In genomic region chr9:127509261-127509954, GRCh38 we compare ENCODE assay signal across 13 cellular contexts. TPM values are rescaled to one million over a fixed set of nuclear protein-coding genes. Genes with fewer than 3 reads are reported as not detected.
A peak's percentile ranks its signal among the peaks of the same experiment; 100 is the strongest.
DNase-seq lines count a peak whose midpoint lies in the region; ATAC-seq, FAIRE-seq and TF ChIP-seq lines count a peak whose summit lies in the region.
"Had no signal": no experiment of that assay in that cellular context is flagged by ENCODE, and none has a peak within 500 bp of the region (broad histone marks: within the 10 kb centered on the region; RNA-seq: fewer than 3 reads in every experiment).

No MANE protein-coding gene starts in this region.

- H3K9me3 Mint-ChIP-seq in CD8-positive, alpha-beta memory T cell, result no peaks in the 10 kb centered on the region
- H3K9me3 Mint-ChIP-seq: stimulated activated memory B cell treated with anti-CD40 and anti-IgM and Interleukin-4, amounts not matched to agents 10 μg/mL and 1 μg/mL and 100 μg/mL, for 72 hours; T-helper 1 cell treated with Interleukin-12 subunit alpha and Interleukin-12 subunit beta and Interleukin-4 antibody, amounts not matched to agents 30 μg/mL and 1 μg/mL, for 36 hours had no signal

- H3K27ac ChIP-seq in CD8-positive, alpha-beta memory T cell (ENCODE audit: low read depth, low read length), result peak overlapping the region; percentile 24
- H3K27ac ChIP-seq in body of pancreas (peak overlapping the region in 3 of 4 donors; percentile 19 to 48 (median 19)), right cardiac atrium (ENCODE audit: low read length) (peak overlapping the region; percentile 32), small intestine (ENCODE audit: low read depth in 1 of 2, low read length in 1 of 2) (peak overlapping the region in 1 of 2 donors; percentile 66)

- no peaks in the 10 kb centered on the region for H3K4me1 Mint-ChIP-seq in CD8-positive, alpha-beta memory T cell
- H3K4me1 Mint-ChIP-seq: stimulated activated memory B cell treated with anti-CD40 and anti-IgM and Interleukin-4, amounts not matched to agents 10 μg/mL and 1 μg/mL and 100 μg/mL, for 72 hours had no signal

- no peaks in the 10 kb centered on the region for H3K27me3 ChIP-seq in CD8-positive, alpha-beta memory T cell (ENCODE audit: insufficient read depth, low read length, poor library complexity, severe bottlenecking)
- H3K27me3 ChIP-seq in body of pancreas, result no peaks in the 10 kb centered on the region
- H3K27me3 ChIP-seq in right cardiac atrium (ENCODE audit: control insufficient read depth, insufficient read depth), result no peaks in the 10 kb centered on the region
- H3K27me3 ChIP-seq in small intestine (ENCODE audit: control insufficient read depth in 2 of 2, insufficient read depth in 2 of 2, low read length in 2 of 2), result no peaks in the 10 kb centered on the region

- H3K27me3 Mint-ChIP-seq in CD8-positive, alpha-beta memory T cell, result peaks cover 0 to 1% of the 10 kb centered on the region in 2 donors
- H3K27me3 Mint-ChIP-seq: stimulated activated memory B cell treated with anti-CD40 and anti-IgM and Interleukin-4, amounts not matched to agents 10 μg/mL and 1 μg/mL and 100 μg/mL, for 72 hours had no signal

- CTCF ChIA-PET in CD8-positive, alpha-beta memory T cell (lab: Charles Lee), result no interaction called here

- H3K4me3 ChIP-seq in CD8-positive, alpha-beta memory T cell (ENCODE audit: low read length), result no peak overlapping the region
- H3K4me3 ChIP-seq in body of pancreas (no peak overlapping the region), right cardiac atrium (ENCODE audit: low read length) (no peak overlapping the region), small intestine (ENCODE audit: low read depth in 1 of 2, low read length in 2 of 2) (no peak overlapping the region)

- H3K4me3 Mint-ChIP-seq in CD8-positive, alpha-beta memory T cell, result no peak overlapping the region
- H3K4me3 Mint-ChIP-seq: stimulated activated memory B cell treated with anti-CD40 and anti-IgM and Interleukin-4, amounts not matched to agents 10 μg/mL and 1 μg/mL and 100 μg/mL, for 72 hours; T-helper 1 cell treated with Interleukin-12 subunit alpha and Interleukin-12 subunit beta and Interleukin-4 antibody, amounts not matched to agents 30 μg/mL and 1 μg/mL, for 36 hours had no signal

- H3K27ac Mint-ChIP-seq in CD8-positive, alpha-beta memory T cell, result no peak overlapping the region
- H3K27ac Mint-ChIP-seq: stimulated activated memory B cell treated with anti-CD40 and anti-IgM and Interleukin-4, amounts not matched to agents 10 μg/mL and 1 μg/mL and 100 μg/mL, for 72 hours; T-helper 1 cell treated with Interleukin-12 subunit alpha and Interleukin-12 subunit beta and Interleukin-4 antibody, amounts not matched to agents 30 μg/mL and 1 μg/mL, for 36 hours had no signal

- intact Hi-C loops in body of pancreas (cut with DNase I) (loop anchor here (5.0 kb wide), 1 partner anchor 73 kb away; no protein-coding TSS in a partner anchor), right cardiac atrium (cut with DNase I) (loop anchor here in 2 of 4 donors (10.0 kb wide), 1 partner anchor 415 kb away; no protein-coding TSS in a partner anchor)

- ATAC-seq in body of pancreas, result no peak
- ATAC-seq in right cardiac atrium, result peak in 1 of 2 donors; percentile 27
- ATAC-seq: stimulated activated memory B cell treated with anti-CD40 and anti-IgM and Interleukin-4, amounts not matched to agents 10 μg/mL and 1 μg/mL and 100 μg/mL, for 72 hours had no signal

- FAIRE-seq in small intestine (lab: Jason Lieb, UNC) (no peak), urothelium cell line (lab: Jason Lieb, UNC) (no peak)
- FAIRE-seq: GM12892 had no signal

- TF ChIP-seq CTCF in body of pancreas (IDR thresholded peaks at IDR 0.05) (no peak), GM10266 (IDR thresholded peaks at IDR 0.05; ENCODE audit: control insufficient read depth, insufficient read depth, low read depth, missing control alignments) (no peak)

- H3K9me3 ChIP-seq in CD8-positive, alpha-beta memory T cell (ENCODE audit: low read length), result no peaks in the 10 kb centered on the region
- H3K9me3 ChIP-seq in body of pancreas (no peaks in the 10 kb centered on the region), right cardiac atrium (ENCODE audit: control insufficient read depth, low read length) (no peaks in the 10 kb centered on the region), small intestine (ENCODE audit: control insufficient read depth, low read depth) (no peaks in the 10 kb centered on the region)

- POLR2A ChIA-PET in CD8-positive, alpha-beta memory T cell (lab: Charles Lee), result no interaction called here

- no peak for TF ChIP-seq POLR2A in body of pancreas (IDR thresholded peaks at IDR 0.05)

- 46 to 47% methylated on average over 9 to 13 of the region's 13 CpGs for WGBS in body of pancreas, 2 donors
- 33% methylated on average over 13 of the region's 13 CpGs for WGBS in right cardiac atrium
- WGBS in small intestine, 3 donors, result 29 to 49% (median 44%) methylated on average over 12 to 13 of the region's 13 CpGs

- H3K36me3 ChIP-seq in CD8-positive, alpha-beta memory T cell (ENCODE audit: insufficient read depth, low read length), result no peaks in the 10 kb centered on the region
- H3K36me3 ChIP-seq in body of pancreas (replicated peaks in 1 of 2; ENCODE audit: insufficient read depth in 1 of 2, low read depth in 2 of 2), result peaks cover 29 to 41% of the 10 kb centered on the region in 2 donors
- H3K36me3 ChIP-seq in small intestine (ENCODE audit: control insufficient read depth in 2 of 2, insufficient read depth in 2 of 2, low read length in 2 of 2), result peaks cover 4 to 13% of the 10 kb centered on the region in 2 donors

- H3K36me3 Mint-ChIP-seq in CD8-positive, alpha-beta memory T cell, result peaks cover 0 to 15% (median 3%) of the 10 kb centered on the region in 3 donors
- H3K36me3 Mint-ChIP-seq: stimulated activated memory B cell treated with anti-CD40 and anti-IgM and Interleukin-4, amounts not matched to agents 10 μg/mL and 1 μg/mL and 100 μg/mL, for 72 hours had no signal

- H3K4me1 ChIP-seq in CD8-positive, alpha-beta memory T cell (ENCODE audit: insufficient read depth, low read length), result no peaks in the 10 kb centered on the region
- H3K4me1 ChIP-seq in body of pancreas (no peaks in the 10 kb centered on the region), right cardiac atrium (ENCODE audit: control insufficient read depth, insufficient read depth, low read length) (no peaks in the 10 kb centered on the region), small intestine (ENCODE audit: control insufficient read depth in 2 of 2, insufficient read depth in 1 of 2, low read depth in 1 of 2, low read length in 1 of 2) (no peaks in the 10 kb centered on the region)

- DNase-seq in CD8-positive, alpha-beta memory T cell, result no peak
- DNase-seq in body of pancreas (no peak), right cardiac atrium (peak in 2 of 3 donors; percentile 83 to 85), small intestine (peak; percentile 66), urothelium cell line (ENCODE audit: low spot score) (no peak), SKM-1 treated with dmso at 0.1 percent for 144 hours (lab: John Stamatoyannopoulos, UW; ENCODE audit: unreplicated experiment) (no peak), dedifferentiated amniotic fluid mesenchymal stem cell (ENCODE audit: extremely low spot score) (no peak), GM10266 (ENCODE audit: extremely low spot score) (no peak)
- DNase-seq: activated CD4-positive, CD25-positive, alpha-beta regulatory T cell; NCI-H1417 had no signal

RNA-seq across cellular contexts. Expression of gene LRSAM1, which starts 58.1 kb away (rescaled TPM):
- total RNA-seq in CD8-positive, alpha-beta memory T cell, result 10 to 100 TPM; 22.6 to 23.0 TPM
- 9.5 TPM for polyA plus RNA-seq in CD8-positive, alpha-beta memory T cell
- total RNA-seq in body of pancreas (10 to 100 TPM in 1 of 2 donors, 1 to 10 TPM in 1; 9.6 to 26.0 TPM), right cardiac atrium (10 to 100 TPM; 14.4 to 23.3 (median 21.1) TPM)
- polyA plus RNA-seq in right cardiac atrium (23.8 TPM), small intestine (10 to 100 TPM; 12.8 to 22.8 (median 22.4) TPM)

RNA-seq across cellular contexts. Expression of gene RPL12, which starts 58.2 kb away (rescaled TPM):
- 1,000 to 10,000 TPM; 1,457 to 1,549 TPM for total RNA-seq in CD8-positive, alpha-beta memory T cell
- polyA plus RNA-seq in CD8-positive, alpha-beta memory T cell, result 1,533 TPM
- total RNA-seq in body of pancreas (1,000 to 10,000 TPM in 1 of 2 donors, 100 to 1,000 TPM in 1; 994 to 1,261 TPM), right cardiac atrium (100 to 1,000 TPM; 535 to 714 (median 622) TPM)
- polyA plus RNA-seq in right cardiac atrium (1,268 TPM), small intestine (1,000 to 10,000 TPM; 2,018 to 3,950 (median 3,161) TPM)

Comparison
In these comparisons a context has a peak if more than half of its experiments do, and no peak if none do; other contexts are left out.
1. DNase-seq: peak in right cardiac atrium (2 of 3) and small intestine (single experiment); none in CD8-positive, alpha-beta memory T cell (0 of 5), body of pancreas (0 of 4), urothelium cell line (single experiment), SKM-1 treated with dmso at 0.1 percent for 144 hours (single experiment), dedifferentiated amniotic fluid mesenchymal stem cell (single experiment) and GM10266 (single experiment).